Comparison of ENCODE assay signal across 9 cellular contexts in genomic region chr1:247209306-247209900, GRCh38. TPM values are rescaled to one million over a fixed set of nuclear protein-coding genes. Genes with fewer than 3 reads are reported as not detected.
DNase-seq lines count a peak whose midpoint lies in the region; ATAC-seq and TF ChIP-seq lines count a peak whose summit lies in the region.
"Had no signal": no experiment of that assay in that cellular context is flagged by ENCODE, and none has a peak within 500 bp of the region (broad histone marks: within the 10 kb centered on the region; RNA-seq: fewer than 3 reads in every experiment).

No MANE protein-coding gene starts in this region.

- H3K27me3 ChIP-seq in tibial artery (no peaks in the 10 kb centered on the region), body of pancreas (no peaks in the 10 kb centered on the region)

- peaks cover 0 to 42% (median 12%) of the 10 kb centered on the region in 4 donors for H3K4me1 ChIP-seq in tibial artery
- H3K4me1 ChIP-seq in body of pancreas = peaks cover 20% of the 10 kb centered on the region

- H3K4me3 ChIP-seq in tibial artery = peak overlapping the region; percentile 99
- no peak overlapping the region for H3K4me3 ChIP-seq in body of pancreas

- TF ChIP-seq CTCF in tibial artery (IDR thresholded peaks at IDR 0.05) (no peak), body of pancreas (IDR thresholded peaks at IDR 0.05) (no peak)

- no peaks in the 10 kb centered on the region for H3K27me3 Mint-ChIP-seq in activated T-cell treated with anti-CD3 and anti-CD28 coated beads, Interleukin-2, amount 50 U/mL, for 24 hours
- no peaks in the 10 kb centered on the region for H3K27me3 Mint-ChIP-seq in activated CD8-positive, alpha-beta T cell treated with anti-CD3 and anti-CD28 coated beads, Interleukin-2, amount 10 ng/mL, durations not matched to agents 7 days and 5 days (ENCODE audit: low read depth)

- H3K27ac ChIP-seq in tibial artery = no peak overlapping the region
- H3K27ac ChIP-seq in body of pancreas = no peak overlapping the region

- H3K9me3 Mint-ChIP-seq in activated T-cell treated with anti-CD3 and anti-CD28 coated beads, Interleukin-2, amount 50 U/mL, for 24 hours = peaks cover 9% of the 10 kb centered on the region
- H3K9me3 Mint-ChIP-seq in activated CD8-positive, alpha-beta T cell treated with anti-CD3 and anti-CD28 coated beads, Interleukin-2, amount 10 ng/mL, durations not matched to agents 7 days and 5 days (ENCODE audit: insufficient read depth) = peaks cover 20% of the 10 kb centered on the region

- H3K36me3 ChIP-seq in tibial artery = no peaks in the 10 kb centered on the region
- H3K36me3 ChIP-seq in body of pancreas (replicated peaks in 1 of 2; ENCODE audit: insufficient read depth in 1 of 2, low read depth in 2 of 2) = no peaks in the 10 kb centered on the region

- peak overlapping the region; percentile 92 for H3K4me3 Mint-ChIP-seq in activated T-cell treated with anti-CD3 and anti-CD28 coated beads, Interleukin-2, amount 50 U/mL, for 24 hours
- H3K4me3 Mint-ChIP-seq in activated CD8-positive, alpha-beta T cell treated with anti-CD3 and anti-CD28 coated beads, Interleukin-2, amount 10 ng/mL, durations not matched to agents 7 days and 5 days = peak overlapping the region; percentile 94

- no peak for DNase-seq in activated T-cell treated with anti-CD3 and anti-CD28 coated beads, Interleukin-2, amount 50 U/mL, for 24 hours
- DNase-seq in activated T-cell treated with anti-CD3 and anti-CD28 coated beads for 4 hours (no peak), islet precursor cell (peak; percentile 63), tibial artery (no peak), body of pancreas (no peak), NCI-H510A (lab: John Stamatoyannopoulos, UW) (no peak), GM19240 (ENCODE audit: insufficient read length, low spot score) (no peak)
- DNase-seq in activated CD8-positive, alpha-beta T cell treated with anti-CD3 and anti-CD28 coated beads, Interleukin-2, amount 10 ng/mL, durations not matched to agents 7 days and 5 days = no peak

- peak overlapping the region; percentile 89 for H3K27ac Mint-ChIP-seq in activated T-cell treated with anti-CD3 and anti-CD28 coated beads, Interleukin-2, amount 50 U/mL, for 24 hours
- H3K27ac Mint-ChIP-seq in activated CD8-positive, alpha-beta T cell treated with anti-CD3 and anti-CD28 coated beads, Interleukin-2, amount 10 ng/mL, durations not matched to agents 7 days and 5 days = peak overlapping the region; percentile 95

- no peak for TF ChIP-seq POLR2A in body of pancreas (IDR thresholded peaks at IDR 0.05)

- WGBS in body of pancreas, 2 donors = 29 to 39% methylated on average over 3 of the region's 3 CpGs

- intact Hi-C loops in tibial artery (cut with DNase I; ENCODE audit: low total_unique reads) (loop anchor here (10.0 kb wide), 2 partner anchors 85 to 275 kb away; partner anchors contain the start of gene AHCTF1), body of pancreas (cut with DNase I) (no loop called here)

- no peak for ATAC-seq in activated CD8-positive, alpha-beta T cell treated with anti-CD3 and anti-CD28 coated beads, Interleukin-2, amount 10 ng/mL, durations not matched to agents 7 days and 5 days
- no peak for ATAC-seq in body of pancreas

- CTCF ChIA-PET in activated CD8-positive, alpha-beta T cell treated with anti-CD3 and anti-CD28 coated beads, Interleukin-2, amount 10 ng/mL, durations not matched to agents 7 days and 5 days (lab: Charles Lee) = interaction anchor here (0.7 to 1.4 kb wide), 2 partner anchors 28 to 302 kb away, joined by 3 read pairs; no protein-coding TSS in a partner anchor

- POLR2A ChIA-PET in activated CD8-positive, alpha-beta T cell treated with anti-CD3 and anti-CD28 coated beads, Interleukin-2, amount 10 ng/mL, durations not matched to agents 7 days and 5 days (lab: Charles Lee) = interaction anchor here (0.6 to 1.5 kb wide), 6 partner anchors 88 to 728 kb away, joined by 3 to 11 read pairs (median 4); partner anchors contain the start of gene ZNF669

- H3K4me1 Mint-ChIP-seq in activated T-cell treated with anti-CD3 and anti-CD28 coated beads, Interleukin-2, amount 50 U/mL, for 24 hours (ENCODE audit: low read depth) = peaks cover 74% of the 10 kb centered on the region
- peaks cover 63% of the 10 kb centered on the region for H3K4me1 Mint-ChIP-seq in activated CD8-positive, alpha-beta T cell treated with anti-CD3 and anti-CD28 coated beads, Interleukin-2, amount 10 ng/mL, durations not matched to agents 7 days and 5 days (ENCODE audit: low read depth)

- H3K9me3 ChIP-seq in tibial artery (no peaks in the 10 kb centered on the region), body of pancreas (no peaks in the 10 kb centered on the region)

- peaks cover 59% of the 10 kb centered on the region for H3K36me3 Mint-ChIP-seq in activated T-cell treated with anti-CD3 and anti-CD28 coated beads, Interleukin-2, amount 50 U/mL, for 24 hours (ENCODE audit: low read depth)
- H3K36me3 Mint-ChIP-seq in activated CD8-positive, alpha-beta T cell treated with anti-CD3 and anti-CD28 coated beads, Interleukin-2, amount 10 ng/mL, durations not matched to agents 7 days and 5 days (ENCODE audit: low read depth) = peaks cover 55% of the 10 kb centered on the region

RNA-seq across cellular contexts. Expression of gene ZNF124, which starts 37.6 kb away (rescaled TPM):
- total RNA-seq in activated CD8-positive, alpha-beta T cell treated with anti-CD3 and anti-CD28 coated beads, Interleukin-2, amount 10 ng/mL, durations not matched to agents 7 days and 5 days = 10 to 100 TPM; 29.1 to 32.4 TPM
- total RNA-seq in body of pancreas = 10 to 100 TPM; 20.8 to 32.4 TPM

RNA-seq across cellular contexts. Expression of gene VN1R5, which starts 46.5 kb away (rescaled TPM):
- total RNA-seq in activated CD8-positive, alpha-beta T cell treated with anti-CD3 and anti-CD28 coated beads, Interleukin-2, amount 10 ng/mL, durations not matched to agents 7 days and 5 days = not detected
- not detected for total RNA-seq in body of pancreas
- total RNA-seq: SK-MEL-5 had no signal

Comparison
In these comparisons a context has a peak if more than half of its experiments do, and no peak if none do; other contexts are left out.
1. H3K4me3 ChIP-seq: peak in tibial artery (2 of 2); none in body of pancreas (0 of 2).